ENCODE assay signal across 33 cellular contexts in the genomic region with DNA sequence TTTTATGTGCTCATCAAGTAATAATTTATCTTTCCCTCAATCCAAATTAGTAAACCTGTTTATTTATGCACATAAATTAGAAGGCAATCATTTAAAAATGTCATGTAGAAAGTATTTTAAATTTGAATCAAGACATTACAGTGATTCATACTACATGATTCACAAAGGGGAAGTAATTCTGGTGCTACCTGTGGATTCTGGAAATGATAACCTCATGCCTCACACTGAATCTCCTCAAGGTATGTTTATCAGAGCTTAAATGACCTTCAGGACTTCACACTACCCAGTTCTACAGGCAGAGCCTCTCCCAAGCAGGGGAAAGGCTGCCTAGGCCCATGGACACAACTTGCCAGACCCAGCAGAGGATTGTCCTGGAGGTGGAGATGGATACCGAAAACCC. TPM values are rescaled to one million over a fixed set of nuclear protein-coding genes. Genes with fewer than 3 reads are reported as not detected.
DNase-seq lines count a peak whose midpoint lies in the region; ATAC-seq and TF ChIP-seq lines count a peak whose summit lies in the region.
"Had no signal": no experiment of that assay in that cellular context is flagged by ENCODE, and none has a peak within 500 bp of the region (broad histone marks: within the 10 kb centered on the region; RNA-seq: fewer than 3 reads in every experiment).

No MANE protein-coding gene starts in this region.

- TF ChIP-seq CTCF in Calu3 (IDR thresholded peaks at IDR 0.05; ENCODE audit: unreplicated experiment) (no peak), epithelial cell of esophagus (IDR thresholded peaks at IDR 0.05; ENCODE audit: insufficient read depth, low read depth, low read length, missing control alignments) (no peak), omental fat pad (IDR thresholded peaks at IDR 0.05) (no peak)

- intact Hi-C loops in Calu3 (cut with micrococcal nuclease; ENCODE audit: unreplicated experiment), result no loop called here

- H3K9me3 Mint-ChIP-seq in Calu3 (ENCODE audit: low read depth, unreplicated experiment), result no peaks in the 10 kb centered on the region
- H3K9me3 Mint-ChIP-seq: activated CD4-positive, alpha-beta T cell treated with anti-CD3 and anti-CD28 coated beads, Interleukin-2, amount 10 ng/mL, durations not matched to agents 7 days and 5 days; activated T-helper 2 cell treated with anti-CD3 and anti-CD28 coated beads, Interferon-gamma antibody, Interleukin-2, Interleukin-4, amounts not matched to agents 10 μg/mL and 5 μg/mL and 100 μg/mL, durations not matched to agents 14 hours and 24 hours and 36 hours; dendritic cell treated with granulocyte-macrophage colony-stimulating factor and Interleukin-4, amounts not matched to agents 40 ng/mL and 50 ng/mL, for 4 days; H9; mesothelial cell of epicardium; naive thymus-derived CD8-positive, alpha-beta T cell; T-helper 2 cell treated with Interferon-gamma antibody and Interleukin-4, amounts not matched to agents 5 μg/mL and 100 μg/mL, for 36 hours had no signal

- BruUV-seq in Calu3 (replicated peaks; lab: Mats Ljungman, UMichigan), result no TSS peak

- peaks cover 35% of the 10 kb centered on the region for H3K4me1 Mint-ChIP-seq in Calu3 (ENCODE audit: low read depth, unreplicated experiment)

- no peaks in the 10 kb centered on the region for H3K36me3 Mint-ChIP-seq in Calu3 (ENCODE audit: insufficient read depth, unreplicated experiment)
- H3K36me3 Mint-ChIP-seq: activated naive CD8-positive, alpha-beta T cell; mesothelial cell of epicardium; naive thymus-derived CD8-positive, alpha-beta T cell had no signal

- H3K4me3 ChIP-seq in epithelial cell of esophagus (ENCODE audit: low read length), result no peak overlapping the region
- H3K4me3 ChIP-seq: ascending aorta; BLaER1 treated with 17β-estradiol and CSF1 and Interleukin-3, amounts not matched to agents 10 nM and 100 nM; ovary; PC-9; smooth muscle cell; stomach; tibial artery had no signal

- no peaks in the 10 kb centered on the region for H3K27me3 Mint-ChIP-seq in Calu3 (ENCODE audit: unreplicated experiment)
- H3K27me3 Mint-ChIP-seq: activated naive CD8-positive, alpha-beta T cell; dendritic cell treated with granulocyte-macrophage colony-stimulating factor and Interleukin-4, amounts not matched to agents 40 ng/mL and 50 ng/mL, for 4 days; naive thymus-derived CD8-positive, alpha-beta T cell had no signal

- CTCF ChIA-PET in Calu3 (lab: Charles Lee), result interaction anchor here (0.6 to 1.2 kb wide), 7 partner anchors 8 to 1549 kb away, joined by 3 to 7 read pairs (median 4); a partner anchor contains a TSS

- ATAC-seq in omental fat pad (ENCODE audit: low FRiP score), result no peak
- no peak for ATAC-seq in GM18873 (IDR thresholded peaks at IDR 0.05; ENCODE audit: low FRiP score, unreplicated experiment)
- ATAC-seq: naive thymus-derived CD8-positive, alpha-beta T cell had no signal

- H3K4me3 Mint-ChIP-seq in Calu3 (ENCODE audit: low read depth, unreplicated experiment), result no peak overlapping the region
- H3K4me3 Mint-ChIP-seq: activated CD4-positive, alpha-beta T cell treated with anti-CD3 and anti-CD28 coated beads, Interleukin-2, amount 10 ng/mL, durations not matched to agents 7 days and 5 days; activated naive CD8-positive, alpha-beta T cell; dendritic cell treated with granulocyte-macrophage colony-stimulating factor and Interleukin-4, amounts not matched to agents 40 ng/mL and 50 ng/mL, for 4 days; H9; mesothelial cell of epicardium; naive thymus-derived CD8-positive, alpha-beta T cell; T-helper 2 cell treated with Interferon-gamma antibody and Interleukin-4, amounts not matched to agents 5 μg/mL and 100 μg/mL, for 36 hours had no signal

- peak overlapping the region; percentile 60 for H3K27ac Mint-ChIP-seq in Calu3 (ENCODE audit: unreplicated experiment)
- H3K27ac Mint-ChIP-seq: activated naive CD8-positive, alpha-beta T cell; activated T-helper 2 cell treated with anti-CD3 and anti-CD28 coated beads, Interferon-gamma antibody, Interleukin-2, Interleukin-4, amounts not matched to agents 10 μg/mL and 5 μg/mL and 100 μg/mL, durations not matched to agents 14 hours and 24 hours and 36 hours; dendritic cell treated with granulocyte-macrophage colony-stimulating factor and Interleukin-4, amounts not matched to agents 40 ng/mL and 50 ng/mL, for 4 days; H9; mesothelial cell of epicardium; T-helper 2 cell treated with Interferon-gamma antibody and Interleukin-4, amounts not matched to agents 5 μg/mL and 100 μg/mL, for 36 hours had no signal

- no peak for DNase-seq in Calu3
- DNase-seq in HT1080 (ENCODE audit: low read depth), result peak; percentile 23
- peak; percentile 77 for DNase-seq in epithelial cell of esophagus (ENCODE audit: low read depth)
- DNase-seq in omental fat pad (ENCODE audit: low spot score), result peak; percentile 12
- DNase-seq in NCI-H2029 (lab: John Stamatoyannopoulos, UW), result no peak
- no peak for DNase-seq in foreskin melanocyte
- DNase-seq: activated CD4-positive, alpha-beta T cell treated with anti-CD3 and anti-CD28 coated beads, Interleukin-2, amount 10 ng/mL, durations not matched to agents 7 days and 5 days; central memory CD4-positive, alpha-beta T cell; COR-L47; DMS79 treated with DMSO at 0.1 percent for 48 hours; GF-D8; H9; naive thymus-derived CD8-positive, alpha-beta T cell; NCI-H2171 treated with DMSO at 0.1 percent for 48 hours; NCI-H524; ovary; retina; SHP77 treated with DMSO at 0.1 percent for 48 hours; stimulated activated CD4-positive, alpha-beta T cell treated with anti-CD3 and anti-CD28 coated beads, Interleukin-1b, Interleukin-23, amount 100 ng/mL, for 48 hours; stimulated activated CD8-positive, alpha-beta memory T cell treated with anti-CD3 and anti-CD28 coated beads, Interleukin-4, amount 100 ng/mL, for 48 hours; stomach; tibial artery had no signal

RNA-seq across cellular contexts. Expression of a gene that starts 25.2 kb away (rescaled TPM):
- total RNA-seq in Calu3 (2022) (not detected in 2 replicates), omental fat pad (10 to 100 TPM in 1 of 4 donors, 1 to 10 TPM in 3; 6.4 to 15.3 (median 7.7) TPM)
- total RNA-seq in HT1080 (2014; rRNA removed; shearing (Covaris generic)), result not detected in 2 replicates
- not detected in 2 replicates for polyA plus RNA-seq in HT1080 (2015; cell fraction: cytosol; rRNA removed)
- polyA plus RNA-seq in HT1080 (2015; cell fraction: nucleus; rRNA removed), result not detected in 2 replicates
- total RNA-seq: activated CD4-positive, alpha-beta T cell treated with anti-CD3 and anti-CD28 coated beads, Interleukin-2, amount 10 ng/mL, durations not matched to agents 7 days and 5 days; activated T-helper 2 cell treated with anti-CD3 and anti-CD28 coated beads, Interferon-gamma antibody, Interleukin-2, Interleukin-4, amounts not matched to agents 10 μg/mL and 5 μg/mL and 100 μg/mL, durations not matched to agents 14 hours and 24 hours and 36 hours; naive thymus-derived CD8-positive, alpha-beta T cell; PC-9 had no signal
- polyA plus RNA-seq: fibroblast of lung; naive thymus-derived CD8-positive, alpha-beta T cell had no signal

RNA-seq across cellular contexts. Expression of a gene that starts 25.4 kb away (rescaled TPM):
- total RNA-seq in Calu3 (2022) (not detected in 2 replicates), omental fat pad (10 to 100 TPM; 15.6 to 77.9 (median 25.4) TPM)
- not detected in 2 replicates for total RNA-seq in HT1080 (2014; rRNA removed; shearing (Covaris generic))
- polyA plus RNA-seq in HT1080 (2015; cell fraction: cytosol; rRNA removed), result not detected in 2 replicates
- not detected in 2 replicates for polyA plus RNA-seq in HT1080 (2015; cell fraction: nucleus; rRNA removed)
- total RNA-seq: activated CD4-positive, alpha-beta T cell treated with anti-CD3 and anti-CD28 coated beads, Interleukin-2, amount 10 ng/mL, durations not matched to agents 7 days and 5 days; fibroblast of lung; naive thymus-derived CD8-positive, alpha-beta T cell; PC-9 had no signal
- polyA plus RNA-seq: fibroblast of lung; naive thymus-derived CD8-positive, alpha-beta T cell had no signal

Comparison
In these comparisons a context has a peak if more than half of its experiments do, and no peak if none do; other contexts are left out.
1. DNase-seq: peak in HT1080 (single experiment), epithelial cell of esophagus (single experiment) and omental fat pad (single experiment); none in Calu3 (single experiment), NCI-H2029 (single experiment) and foreskin melanocyte (single experiment).
2. RNA of a gene that starts 25.4 kb away (total RNA-seq): 15.6 to 77.9 TPM in omental fat pad; not detected in Calu3 and not detected in HT1080; every median in the first group is over 10 times any median in the second.